ENCODE assay signal across 22 cellular contexts in genomic region chr3:188026191-188026968, GRCh38.
DNase-seq lines count a peak whose midpoint lies in the region; ATAC-seq, FAIRE-seq and TF ChIP-seq lines count a peak whose summit lies in the region.
"Had no signal": no experiment of that assay in that cellular context is flagged by ENCODE, and none has a peak within 500 bp of the region (broad histone marks: within the 10 kb centered on the region; RNA-seq: fewer than 3 reads in every experiment).

No MANE protein-coding gene starts in this region.

- DNase-seq in ACHN (peak; percentile 90), HTR-8/SVneo (ENCODE audit: insufficient read length, low spot score) (no peak), epithelial cell of esophagus (ENCODE audit: low read depth) (peak; percentile 39), HepG2 (ENCODE audit: low spot score) (peak; percentile 83), HAP-1 (ENCODE audit: low spot score in 2 of 2) (no peak), posterior cingulate gyrus (no peak)
- DNase-seq in activated naive CD4-positive, alpha-beta T cell (lab: John Stamatoyannopoulos, UW) = no peak
- DNase-seq: activated CD4-positive, alpha-beta T cell treated with anti-CD3 and anti-CD28 coated beads, Interleukin-2, amount 50 U/mL, for 48 hours; activated effector memory CD4-positive, alpha-beta T cell treated with Interleukin-2 at 50 U/mL for 16 hours; C1 segment of cervical spinal cord; DMS 273 treated with DMSO at 0.1 percent for 48 hours; effector CD4-positive, alpha-beta T cell; left lung; MV-4-11; NCI-H187 treated with DMSO at 0.1 percent for 48 hours; stimulated activated CD4-positive, alpha-beta T cell treated with anti-CD3 and anti-CD28 coated beads, Interleukin-1b, Interleukin-23, amount 100 ng/mL, for 48 hours had no signal

- CTCF ChIA-PET in HepG2 (lab: Yijun Ruan, JAX; ENCODE audit: low intra/inter-chr PET ratio, low total read pairs) = no interaction called here

- H3K4me3 ChIP-seq in epithelial cell of esophagus (ENCODE audit: low read length) (no peak overlapping the region), HepG2 (replicated peaks in 1 of 3; ENCODE audit: insufficient read depth in 1 of 3, low read depth in 2 of 3, low read length in 3 of 3) (no peak overlapping the region), HAP-1 (no peak overlapping the region)
- H3K4me3 ChIP-seq: GM23338, left lung, SJSA1 had no signal

- WGBS in HepG2 (ENCODE audit: low lambda C conversion rate) = 53% methylated on average over 3 of the region's 3 CpGs

- peak; percentile 77 for ATAC-seq in HepG2
- no peak for ATAC-seq in GM18520 (IDR thresholded peaks at IDR 0.05; ENCODE audit: unreplicated experiment)
- ATAC-seq: GM23338; left lung; natural killer cell treated with Interleukin-12 subunit alpha and Interleukin-12 subunit beta and Interleukin-15 and Interleukin-18, amount 100 ng/mL, for 72 hours; Panc1; stimulated activated effector memory CD8-positive, alpha-beta T cell treated with anti-CD3 and anti-CD28 coated beads, Interleukin-12 subunit alpha, Interleukin-12 subunit beta, amount 100 ng/mL, for 72 hours had no signal

- in situ Hi-C loops in ACHN (cut with HindIII; ENCODE audit: low pct_ligation_motif_present, low pct_unique_long_range_greater_than_20kb, low sequenced_read_pairs) = no loop called here
- in situ Hi-C loops in HepG2 (cut with HindIII; ENCODE audit: extremely low pct_ligation_motif_present, low pct_unique_long_range_greater_than_20kb) = no loop called here
- in situ Hi-C loops in HAP-1 (cut with MboI; ENCODE audit: low sequenced_read_pairs) = no loop called here

- peak overlapping the region; percentile 12; the same call in 1 of the 2 replicates for H3K9ac ChIP-seq in HepG2 (ENCODE audit: insufficient read depth, low read depth, low read length)

- TF ChIP-seq POLR2A in HepG2 (IDR thresholded peaks at IDR 0.05; ENCODE audit: insufficient read depth in 1 of 2, low read depth in 2 of 2, low read length in 2 of 2) = no peak

- peak overlapping the region; percentile 45 for H3K4me2 ChIP-seq in HepG2 (ENCODE audit: low read depth, low read length)
- H3K4me2 ChIP-seq: GM23338 had no signal

- intact Hi-C loops in HepG2 (cut with micrococcal nuclease; ENCODE audit: unreplicated experiment) (loop anchor here (1.0 kb wide), 2 partner anchors 10 to 23 kb away; no protein-coding TSS in a partner anchor), posterior cingulate gyrus (cut with DNase I) (no loop called here)

- H3K79me2 ChIP-seq in HepG2 (ENCODE audit: insufficient read depth, low read length) = no peaks in the 10 kb centered on the region

- H3K36me3 ChIP-seq in HepG2 (replicated peaks in 1 of 2; ENCODE audit: control insufficient read depth in 1 of 2, insufficient read depth in 2 of 2, low read length in 2 of 2) (no peaks in the 10 kb centered on the region), HAP-1 (replicated peaks) (no peaks in the 10 kb centered on the region)
- H3K36me3 ChIP-seq: left lung, SJSA1 had no signal

- no peak for TF ChIP-seq RAD21 in HepG2 (CRISPR knock-in tag; IDR thresholded peaks at IDR 0.05)

- no peaks in the 10 kb centered on the region for H3K27me3 ChIP-seq in HepG2 (ENCODE audit: control insufficient read depth in 1 of 2, insufficient read depth in 2 of 2, low read length in 2 of 2)
- no peaks in the 10 kb centered on the region for H3K27me3 ChIP-seq in HAP-1 (ENCODE audit: low read depth)
- H3K27me3 ChIP-seq: left lung, SJSA1 had no signal

- H4K20me1 ChIP-seq in HepG2 (ENCODE audit: insufficient read depth, low read length) = no peaks in the 10 kb centered on the region

- POLR2A ChIA-PET in HepG2 (lab: Yijun Ruan, JAX) = interaction anchor here (0.9 to 2.2 kb wide), 12 partner anchors 10 to 720 kb away, joined by 3 to 31 read pairs (median 4); partner anchors contain the start of gene BCL6

- TF ChIP-seq CTCF in epithelial cell of esophagus (IDR thresholded peaks at IDR 0.05; ENCODE audit: insufficient read depth, low read depth, low read length, missing control alignments) (no peak), HepG2 (CRISPR knock-in tag; IDR thresholded peaks at IDR 0.05) (no peak)

- peak; percentile 57 for FAIRE-seq in HTR-8/SVneo (lab: Jason Lieb, UNC)
- FAIRE-seq in HepG2 (lab: Jason Lieb, UNC) = no peak

- H2AFZ ChIP-seq in HepG2 (ENCODE audit: low read length) = no peak overlapping the region
- H2AFZ ChIP-seq: GM23338 had no signal

- no peaks in the 10 kb centered on the region for H3K9me3 ChIP-seq in HepG2 (ENCODE audit: low read length)
- no peaks in the 10 kb centered on the region for H3K9me3 ChIP-seq in HAP-1
- H3K9me3 ChIP-seq: left lung, SJSA1 had no signal

- peaks cover 79% of the 10 kb centered on the region for H3K4me1 ChIP-seq in HepG2 (ENCODE audit: insufficient read depth, low read length)
- H3K4me1 ChIP-seq in HAP-1 = no peaks in the 10 kb centered on the region
- H3K4me1 ChIP-seq: left lung had no signal

- TF ChIP-seq EP300 in HepG2 (IDR thresholded peaks at IDR 0.05; ENCODE audit: low read depth in 2 of 2, low read length in 2 of 2) = peak in 1 of 2 experiments; percentile 94; a peak in 2 of 4 replicates
- TF ChIP-seq EP300 in HepG2 (CRISPR knock-in tag; IDR thresholded peaks at IDR 0.05; ENCODE audit: borderline replicate concordance) = no peak

- no TSS peak for BruUV-seq in HepG2 (replicated peaks; lab: Mats Ljungman, UMichigan)

- peak overlapping the region; percentile 54 for H3K27ac ChIP-seq in HepG2 (ENCODE audit: extremely low read length, insufficient read depth, low read length)
- H3K27ac ChIP-seq: left lung, SJSA1 had no signal

TF ChIP-seq in HepG2, 621 proteins besides CTCF, POLR2A, EP300 and RAD21 (continues in another document):
- TF ChIP-seq MED13 (CRISPR knock-in tag; IDR thresholded peaks at IDR 0.05) (peak; percentile 76), CREB3 (CRISPR knock-in tag; IDR thresholded peaks at IDR 0.05) (no peak), ONECUT2 (CRISPR knock-in tag; IDR thresholded peaks at IDR 0.05) (peak; percentile 96), CENPX (CRISPR knock-in tag; IDR thresholded peaks at IDR 0.05) (no peak), ZFP82 (CRISPR knock-in tag; IDR thresholded peaks at IDR 0.05; ENCODE audit: borderline replicate concordance) (no peak), KLF11 (CRISPR knock-in tag; IDR thresholded peaks at IDR 0.05) (0 out of 2 replicates have a peak, but pooled peaks have one; percentile 38), NR2C2 (CRISPR knock-in tag; IDR thresholded peaks at IDR 0.05; ENCODE audit: borderline replicate concordance) (peak; percentile 18; the same call in 1 of the 2 replicates), BCL6 (CRISPR knock-in tag; IDR thresholded peaks at IDR 0.05) (peak; percentile 93)
- TF ChIP-seq, protein P1, sequence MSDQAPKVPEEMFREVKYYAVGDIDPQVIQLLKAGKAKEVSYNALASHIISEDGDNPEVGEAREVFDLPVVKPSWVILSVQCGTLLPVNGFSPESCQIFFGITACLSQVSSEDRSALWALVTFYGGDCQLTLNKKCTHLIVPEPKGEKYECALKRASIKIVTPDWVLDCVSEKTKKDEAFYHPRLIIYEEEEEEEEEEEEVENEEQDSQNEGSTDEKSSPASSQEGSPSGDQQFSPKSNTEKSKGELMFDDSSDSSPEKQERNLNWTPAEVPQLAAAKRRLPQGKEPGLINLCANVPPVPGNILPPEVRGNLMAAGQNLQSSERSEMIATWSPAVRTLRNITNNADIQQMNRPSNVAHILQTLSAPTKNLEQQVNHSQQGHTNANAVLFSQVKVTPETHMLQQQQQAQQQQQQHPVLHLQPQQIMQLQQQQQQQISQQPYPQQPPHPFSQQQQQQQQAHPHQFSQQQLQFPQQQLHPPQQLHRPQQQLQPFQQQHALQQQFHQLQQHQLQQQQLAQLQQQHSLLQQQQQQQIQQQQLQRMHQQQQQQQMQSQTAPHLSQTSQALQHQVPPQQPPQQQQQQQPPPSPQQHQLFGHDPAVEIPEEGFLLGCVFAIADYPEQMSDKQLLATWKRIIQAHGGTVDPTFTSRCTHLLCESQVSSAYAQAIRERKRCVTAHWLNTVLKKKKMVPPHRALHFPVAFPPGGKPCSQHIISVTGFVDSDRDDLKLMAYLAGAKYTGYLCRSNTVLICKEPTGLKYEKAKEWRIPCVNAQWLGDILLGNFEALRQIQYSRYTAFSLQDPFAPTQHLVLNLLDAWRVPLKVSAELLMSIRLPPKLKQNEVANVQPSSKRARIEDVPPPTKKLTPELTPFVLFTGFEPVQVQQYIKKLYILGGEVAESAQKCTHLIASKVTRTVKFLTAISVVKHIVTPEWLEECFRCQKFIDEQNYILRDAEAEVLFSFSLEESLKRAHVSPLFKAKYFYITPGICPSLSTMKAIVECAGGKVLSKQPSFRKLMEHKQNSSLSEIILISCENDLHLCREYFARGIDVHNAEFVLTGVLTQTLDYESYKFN (CRISPR knock-in tag; conservative IDR thresholded peaks at IDR 0.05) = peak; percentile 86
- TF ChIP-seq, protein P2, sequence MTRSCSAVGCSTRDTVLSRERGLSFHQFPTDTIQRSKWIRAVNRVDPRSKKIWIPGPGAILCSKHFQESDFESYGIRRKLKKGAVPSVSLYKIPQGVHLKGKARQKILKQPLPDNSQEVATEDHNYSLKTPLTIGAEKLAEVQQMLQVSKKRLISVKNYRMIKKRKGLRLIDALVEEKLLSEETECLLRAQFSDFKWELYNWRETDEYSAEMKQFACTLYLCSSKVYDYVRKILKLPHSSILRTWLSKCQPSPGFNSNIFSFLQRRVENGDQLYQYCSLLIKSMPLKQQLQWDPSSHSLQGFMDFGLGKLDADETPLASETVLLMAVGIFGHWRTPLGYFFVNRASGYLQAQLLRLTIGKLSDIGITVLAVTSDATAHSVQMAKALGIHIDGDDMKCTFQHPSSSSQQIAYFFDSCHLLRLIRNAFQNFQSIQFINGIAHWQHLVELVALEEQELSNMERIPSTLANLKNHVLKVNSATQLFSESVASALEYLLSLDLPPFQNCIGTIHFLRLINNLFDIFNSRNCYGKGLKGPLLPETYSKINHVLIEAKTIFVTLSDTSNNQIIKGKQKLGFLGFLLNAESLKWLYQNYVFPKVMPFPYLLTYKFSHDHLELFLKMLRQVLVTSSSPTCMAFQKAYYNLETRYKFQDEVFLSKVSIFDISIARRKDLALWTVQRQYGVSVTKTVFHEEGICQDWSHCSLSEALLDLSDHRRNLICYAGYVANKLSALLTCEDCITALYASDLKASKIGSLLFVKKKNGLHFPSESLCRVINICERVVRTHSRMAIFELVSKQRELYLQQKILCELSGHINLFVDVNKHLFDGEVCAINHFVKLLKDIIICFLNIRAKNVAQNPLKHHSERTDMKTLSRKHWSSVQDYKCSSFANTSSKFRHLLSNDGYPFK (CRISPR knock-in tag; IDR thresholded peaks at IDR 0.05; ENCODE audit: borderline replicate concordance) = no peak

Comparison
In these comparisons a context has a peak if more than half of its experiments do, and no peak if none do; other contexts are left out.
1. DNase-seq: peak in ACHN (single experiment), epithelial cell of esophagus (single experiment) and HepG2 (single experiment); none in HTR-8/SVneo (single experiment), activated naive CD4-positive, alpha-beta T cell (0 of 4), HAP-1 (0 of 2) and posterior cingulate gyrus (0 of 10).